33 cellular contexts compared by ENCODE assay signal in genomic region chr15:96422153-96422552, GRCh38.
"Had no signal": no experiment of that assay in that cellular context is flagged by ENCODE, and none has a peak within 500 bp of the region (broad histone marks: within the 10 kb centered on the region; RNA-seq: fewer than 3 reads in every experiment).

No MANE protein-coding gene starts in this region.

- H3K9me3 ChIP-seq: colonic mucosa, esophagus squamous epithelium, left lung, mucosa of descending colon, neutrophil, prostate gland, right atrium auricular region, thyroid gland had no signal

- H3K4me1 ChIP-seq: colonic mucosa, parathyroid adenoma, prostate gland had no signal

- H3K36me3 Mint-ChIP-seq: mesothelial cell of epicardium; natural killer cell treated with Interleukin-12 subunit alpha and Interleukin-12 subunit beta and Interleukin-15 and Interleukin-18, amount 100 ng/mL, for 72 hours; type B pancreatic cell had no signal

- H3K9me3 Mint-ChIP-seq: dendritic cell treated with granulocyte-macrophage colony-stimulating factor and Interleukin-4, amounts not matched to agents 40 ng/mL and 50 ng/mL, for 4 days; endodermal cell; neural crest cell; type B pancreatic cell had no signal

- H3K27ac ChIP-seq: colonic mucosa, esophagus squamous epithelium, heart right ventricle, left lung, neutrophil, parathyroid adenoma, prostate gland, right atrium auricular region, thyroid gland had no signal

- H3K4me3 Mint-ChIP-seq: dendritic cell treated with granulocyte-macrophage colony-stimulating factor and Interleukin-4, amounts not matched to agents 40 ng/mL and 50 ng/mL, for 4 days; endodermal cell; mesothelial cell of epicardium; naive B cell; natural killer cell treated with Interleukin-12 subunit alpha and Interleukin-12 subunit beta and Interleukin-15 and Interleukin-18, amount 100 ng/mL, for 72 hours; neural crest cell; stimulated activated naive CD8-positive, alpha-beta T cell treated with anti-CD3 and anti-CD28 coated beads, Interleukin-15, amount 100 ng/mL, for 72 hours; type B pancreatic cell had no signal

- DNase-seq: colonic mucosa; effector CD8-positive, alpha-beta T cell; endodermal cell; erythroblast; esophagus squamous epithelium; foreskin melanocyte; glutamatergic neuron; heart right ventricle; hippocampal formation; left cardiac atrium; left lung; mesenchymal stem cell; mucosa of descending colon; naive B cell; stimulated activated CD4-positive, alpha-beta T cell treated with anti-CD3 and anti-CD28 coated beads, Interleukin-12 subunit alpha, Interleukin-12 subunit beta, amount 100 ng/mL, for 4 hours; stimulated activated CD4-positive, alpha-beta T cell treated with anti-CD3 and anti-CD28 coated beads, Interleukin-1b, Interleukin-23, amount 100 ng/mL, for 48 hours; stimulated activated CD4-positive, alpha-beta T cell treated with anti-CD3 and anti-CD28 coated beads, Interleukin-4, amount 100 ng/mL, for 1 hour; stimulated activated CD8-positive, alpha-beta memory T cell treated with anti-CD3 and anti-CD28 coated beads, Interleukin-4, amount 100 ng/mL, for 48 hours; stimulated activated naive CD4-positive, alpha-beta T cell; stimulated activated naive CD8-positive, alpha-beta T cell treated with anti-CD3 and anti-CD28 coated beads, Interleukin-15, amount 100 ng/mL, for 72 hours; thyroid gland had no signal

- H3K36me3 ChIP-seq: colonic mucosa, esophagus squamous epithelium, heart right ventricle, left lung, neutrophil, prostate gland, right atrium auricular region, thyroid gland had no signal

- FAIRE-seq: endothelial cell of umbilical vein, islet of Langerhans had no signal

- H3K4me3 ChIP-seq: colonic mucosa, esophagus squamous epithelium, heart right ventricle, left lung, mucosa of descending colon, prostate gland, right atrium auricular region, smooth muscle cell, thyroid gland had no signal

- H3K4me1 Mint-ChIP-seq: naive B cell had no signal

- H3K27ac Mint-ChIP-seq: dendritic cell treated with granulocyte-macrophage colony-stimulating factor and Interleukin-4, amounts not matched to agents 40 ng/mL and 50 ng/mL, for 4 days; endodermal cell; mesothelial cell of epicardium; naive B cell; natural killer cell treated with Interleukin-12 subunit alpha and Interleukin-12 subunit beta and Interleukin-15 and Interleukin-18, amount 100 ng/mL, for 72 hours; stimulated activated naive CD8-positive, alpha-beta T cell treated with anti-CD3 and anti-CD28 coated beads, Interleukin-15, amount 100 ng/mL, for 72 hours; type B pancreatic cell had no signal
